Comparison of ENCODE assay signal across 20 cellular contexts in the genomic region with DNA sequence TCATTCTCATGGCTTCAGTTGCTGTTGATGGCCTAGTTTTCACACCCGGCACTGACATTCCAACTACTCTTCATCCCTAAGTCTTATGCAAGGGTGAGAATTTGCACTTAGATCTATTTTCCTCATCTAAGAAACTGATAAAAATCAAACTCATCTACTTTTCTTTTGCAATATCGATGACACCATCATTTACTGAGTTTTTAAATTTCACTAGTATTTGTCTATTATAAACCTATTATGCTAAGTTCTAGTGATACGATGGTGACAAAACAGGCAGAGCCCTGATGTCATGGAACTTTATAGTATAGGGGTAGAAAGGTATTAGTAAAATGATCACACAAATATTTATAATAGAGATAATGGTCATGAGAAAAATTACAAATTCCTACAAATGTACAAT.
A peak's percentile ranks its signal among the peaks of the same experiment; 100 is the strongest.
DNase-seq lines count a peak whose midpoint lies in the region; ATAC-seq, FAIRE-seq and TF ChIP-seq lines count a peak whose summit lies in the region.
"Had no signal": no experiment of that assay in that cellular context is flagged by ENCODE, and none has a peak within 500 bp of the region (broad histone marks: within the 10 kb centered on the region; RNA-seq: fewer than 3 reads in every experiment).

No MANE protein-coding gene starts in this region.

- DNase-seq in activated T-cell treated with anti-CD3 and anti-CD28 coated beads, Interleukin-2, amount 50 U/mL, for 72 hours, result no peak
- DNase-seq in activated T-cell treated with anti-CD3 and anti-CD28 coated beads for 4 hours (no peak), Panc1 (ENCODE audit: low read depth, low spot score) (no peak), trophoblast cell (peak; percentile 53 to 84), WERI-Rb-1 (no peak), urothelium cell line (ENCODE audit: low spot score) (no peak)
- no peak for DNase-seq in central memory CD8-positive, alpha-beta T cell (ENCODE audit: low spot score in 2 of 2)
- DNase-seq in stimulated activated effector memory CD8-positive, alpha-beta T cell treated with anti-CD3 and anti-CD28 coated beads, Interleukin-12 subunit alpha, Interleukin-12 subunit beta, amount 100 ng/mL, for 72 hours (ENCODE audit: low spot score in 2 of 2), result no peak
- DNase-seq: 8988T, DMS53, GDM1, HFFc6, KG1, NCI-H1092 treated with DMSO at 0.1 percent for 48 hours, NCI-H1436 treated with DMSO at 0.1 percent for 48 hours, NCI-H1930, NCI-H69, SIG-M5 had no signal

- no peak overlapping the region for H4K8ac ChIP-seq in trophoblast cell (ENCODE audit: low read depth, low read length)

- peaks cover 56% of the 10 kb centered on the region for H3K4me1 ChIP-seq in Panc1 (ENCODE audit: control insufficient read depth, insufficient read depth, low read length)
- peaks cover 0 to 3% of the 10 kb centered on the region in 2 experiments for H3K4me1 ChIP-seq in trophoblast cell (ENCODE audit: control insufficient read depth in 1 of 2, insufficient read depth in 2 of 2, low read length in 2 of 2)

- H3K14ac ChIP-seq in trophoblast cell (ENCODE audit: low read length), result no peak overlapping the region

- peaks cover 10% of the 10 kb centered on the region for H3K27me3 Mint-ChIP-seq in activated T-cell treated with anti-CD3 and anti-CD28 coated beads, Interleukin-2, amount 50 U/mL, for 72 hours (ENCODE audit: low read depth)
- H3K27me3 Mint-ChIP-seq in central memory CD8-positive, alpha-beta T cell, result no peaks in the 10 kb centered on the region

- H3K18ac ChIP-seq in trophoblast cell (ENCODE audit: low read length), result no peak overlapping the region

- no peaks in the 10 kb centered on the region for H3K9me3 Mint-ChIP-seq in activated T-cell treated with anti-CD3 and anti-CD28 coated beads, Interleukin-2, amount 50 U/mL, for 72 hours
- no peaks in the 10 kb centered on the region for H3K9me3 Mint-ChIP-seq in central memory CD8-positive, alpha-beta T cell
- H3K9me3 Mint-ChIP-seq in stimulated activated effector memory CD8-positive, alpha-beta T cell treated with anti-CD3 and anti-CD28 coated beads, Interleukin-12 subunit alpha, Interleukin-12 subunit beta, amount 100 ng/mL, for 72 hours, result no peaks in the 10 kb centered on the region
- H3K9me3 Mint-ChIP-seq: HFFc6 had no signal

- H3K27ac ChIP-seq in Panc1 (ENCODE audit: low read length), result peak overlapping the region; percentile 93; the same call in 1 of the 2 replicates
- H3K27ac ChIP-seq in trophoblast cell (ENCODE audit: low read depth, low read length), result no peak overlapping the region
- H3K27ac ChIP-seq in WERI-Rb-1, result no peak overlapping the region
- H3K27ac ChIP-seq: C4-2B had no signal

- no peaks in the 10 kb centered on the region for H3K9me3 ChIP-seq in Panc1 (ENCODE audit: control insufficient read depth, insufficient read depth, low read depth, low read length)
- H3K9me3 ChIP-seq in trophoblast cell (ENCODE audit: insufficient read depth, low read depth, low read length), result no peaks in the 10 kb centered on the region
- no peaks in the 10 kb centered on the region for H3K9me3 ChIP-seq in WERI-Rb-1 (ENCODE audit: severe bottlenecking)

- no peaks in the 10 kb centered on the region for H3K79me1 ChIP-seq in trophoblast cell (ENCODE audit: low read length)

- no peak overlapping the region for H3K4me2 ChIP-seq in trophoblast cell (ENCODE audit: low read length)

- H3K4ac ChIP-seq in trophoblast cell (ENCODE audit: low read depth, low read length), result no peak overlapping the region

- FAIRE-seq in urothelium cell line (lab: Jason Lieb, UNC), result no peak
- FAIRE-seq: H54 had no signal

- no peak overlapping the region for H2AFZ ChIP-seq in trophoblast cell (ENCODE audit: insufficient read depth, low read length, poor library complexity)

- no peak overlapping the region for H4K12ac ChIP-seq in trophoblast cell (ENCODE audit: low read depth, low read length)

- H3K4me3 Mint-ChIP-seq in activated T-cell treated with anti-CD3 and anti-CD28 coated beads, Interleukin-2, amount 50 U/mL, for 72 hours, result peak overlapping the region in 1 of 2 donors; percentile 64
- peak overlapping the region; percentile 17 for H3K4me3 Mint-ChIP-seq in central memory CD8-positive, alpha-beta T cell
- no peak overlapping the region for H3K4me3 Mint-ChIP-seq in stimulated activated effector memory CD8-positive, alpha-beta T cell treated with anti-CD3 and anti-CD28 coated beads, Interleukin-12 subunit alpha, Interleukin-12 subunit beta, amount 100 ng/mL, for 72 hours
- H3K4me3 Mint-ChIP-seq: HFFc6 had no signal

- CTCF ChIA-PET in Panc1 (lab: Charles Lee), result no interaction called here

- no peak overlapping the region for H2BK120ac ChIP-seq in trophoblast cell (ENCODE audit: insufficient read depth, low read length, poor library complexity)

- no CpG with 5 or more reads among the region's 3 CpGs for WGBS in trophoblast cell (ENCODE audit: extremely low coverage, insufficient coverage, insufficient read length)

- no peaks in the 10 kb centered on the region for H3K27me3 ChIP-seq in Panc1 (ENCODE audit: control insufficient read depth, insufficient read depth, low read length)
- no peaks in the 10 kb centered on the region for H3K27me3 ChIP-seq in trophoblast cell (ENCODE audit: insufficient read depth, low read length)
- no peaks in the 10 kb centered on the region for H3K27me3 ChIP-seq in WERI-Rb-1 (ENCODE audit: insufficient read depth, low read depth, severe bottlenecking)

- H3K79me2 ChIP-seq in trophoblast cell (ENCODE audit: control insufficient read depth, insufficient read depth, low read length, poor library complexity), result no peaks in the 10 kb centered on the region

- H4K91ac ChIP-seq in trophoblast cell (ENCODE audit: low read depth, low read length), result no peak overlapping the region

- intact Hi-C loops in Panc1 (cut with micrococcal nuclease; ENCODE audit: unreplicated experiment), result no loop called here

- H3K9ac ChIP-seq in trophoblast cell (ENCODE audit: low read length), result no peak overlapping the region

- POLR2A ChIA-PET in Panc1 (lab: Charles Lee), result no interaction called here

- no peaks in the 10 kb centered on the region for H3K36me3 Mint-ChIP-seq in activated T-cell treated with anti-CD3 and anti-CD28 coated beads, Interleukin-2, amount 50 U/mL, for 72 hours (ENCODE audit: insufficient read depth in 2 of 2)
- H3K36me3 Mint-ChIP-seq in central memory CD8-positive, alpha-beta T cell (ENCODE audit: insufficient read depth), result no peaks in the 10 kb centered on the region
- no peaks in the 10 kb centered on the region for H3K36me3 Mint-ChIP-seq in stimulated activated effector memory CD8-positive, alpha-beta T cell treated with anti-CD3 and anti-CD28 coated beads, Interleukin-12 subunit alpha, Interleukin-12 subunit beta, amount 100 ng/mL, for 72 hours

- peak overlapping the region; percentile 77 for H3K27ac Mint-ChIP-seq in activated T-cell treated with anti-CD3 and anti-CD28 coated beads, Interleukin-2, amount 50 U/mL, for 72 hours
- H3K27ac Mint-ChIP-seq in central memory CD8-positive, alpha-beta T cell (ENCODE audit: low read depth), result no peak overlapping the region
- no peak overlapping the region for H3K27ac Mint-ChIP-seq in stimulated activated effector memory CD8-positive, alpha-beta T cell treated with anti-CD3 and anti-CD28 coated beads, Interleukin-12 subunit alpha, Interleukin-12 subunit beta, amount 100 ng/mL, for 72 hours
- H3K27ac Mint-ChIP-seq: HFFc6 had no signal

- BruUV-seq in Panc1 (replicated peaks; lab: Mats Ljungman, UMichigan), result no TSS peak

- H3K4me3 ChIP-seq in Panc1 (ENCODE audit: low read depth in 2 of 2, low read length in 2 of 2), result no peak overlapping the region
- no peak overlapping the region for H3K4me3 ChIP-seq in trophoblast cell (ENCODE audit: low read depth, low read length)
- H3K4me3 ChIP-seq in WERI-Rb-1 (ENCODE audit: low read depth, low read length), result no peak overlapping the region

- in situ Hi-C loops in Panc1 (cut with HindIII; ENCODE audit: low pct_unique_long_range_greater_than_20kb, low sequenced_read_pairs), result no loop called here

- no peaks in the 10 kb centered on the region for H3K36me3 ChIP-seq in Panc1 (ENCODE audit: control insufficient read depth, insufficient read depth, low read length)
- no peaks in the 10 kb centered on the region for H3K36me3 ChIP-seq in trophoblast cell (ENCODE audit: control insufficient read depth in 1 of 2, insufficient read depth in 2 of 2, low read length in 2 of 2)
- H3K36me3 ChIP-seq in WERI-Rb-1, result no peaks in the 10 kb centered on the region

- H2AK5ac ChIP-seq in trophoblast cell (ENCODE audit: low read length), result no peak overlapping the region

- peaks cover 25% of the 10 kb centered on the region for H3K4me1 Mint-ChIP-seq in activated T-cell treated with anti-CD3 and anti-CD28 coated beads, Interleukin-2, amount 50 U/mL, for 72 hours (ENCODE audit: low read depth)
- H3K4me1 Mint-ChIP-seq in central memory CD8-positive, alpha-beta T cell, result peaks cover 54% of the 10 kb centered on the region
- H3K4me1 Mint-ChIP-seq in stimulated activated effector memory CD8-positive, alpha-beta T cell treated with anti-CD3 and anti-CD28 coated beads, Interleukin-12 subunit alpha, Interleukin-12 subunit beta, amount 100 ng/mL, for 72 hours, result peaks cover 49% of the 10 kb centered on the region

- no peak overlapping the region for H3K23ac ChIP-seq in trophoblast cell (ENCODE audit: low read length)

- no peak overlapping the region for H2BK5ac ChIP-seq in trophoblast cell (ENCODE audit: low read depth, low read length, poor library complexity)

- no peak overlapping the region for H2BK12ac ChIP-seq in trophoblast cell (ENCODE audit: low read length)

- no peak for TF ChIP-seq CTCF in Panc1 (IDR thresholded peaks at IDR 0.05)
- TF ChIP-seq CTCF in WERI-Rb-1 (IDR thresholded peaks at IDR 0.05; ENCODE audit: low read depth, low read length), result no peak

- no peak for ATAC-seq in activated T-cell treated with anti-CD3 and anti-CD28 coated beads, Interleukin-2, amount 50 U/mL, for 72 hours (replicated peaks in 1 of 2)
- ATAC-seq in Panc1, result no peak
- no peak for ATAC-seq in central memory CD8-positive, alpha-beta T cell (replicated peaks; ENCODE audit: extremely low read depth, poor library complexity, severe bottlenecking)
- no peak for ATAC-seq in stimulated activated effector memory CD8-positive, alpha-beta T cell treated with anti-CD3 and anti-CD28 coated beads, Interleukin-12 subunit alpha, Interleukin-12 subunit beta, amount 100 ng/mL, for 72 hours

Comparison
In these comparisons a context has a peak if more than half of its experiments do, and no peak if none do; other contexts are left out.
1. DNase-seq: peak in trophoblast cell (2 of 2); none in activated T-cell treated with anti-CD3 and anti-CD28 coated beads, Interleukin-2, amount 50 U/mL, for 72 hours (0 of 2), activated T-cell treated with anti-CD3 and anti-CD28 coated beads for 4 hours (single experiment), Panc1 (single experiment), central memory CD8-positive, alpha-beta T cell (0 of 2), WERI-Rb-1 (single experiment), urothelium cell line (single experiment) and stimulated activated effector memory CD8-positive, alpha-beta T cell treated with anti-CD3 and anti-CD28 coated beads, Interleukin-12 subunit alpha, Interleukin-12 subunit beta, amount 100 ng/mL, for 72 hours (0 of 2).